Comparison of ENCODE assay signal across 12 cellular contexts in the genomic region with DNA sequence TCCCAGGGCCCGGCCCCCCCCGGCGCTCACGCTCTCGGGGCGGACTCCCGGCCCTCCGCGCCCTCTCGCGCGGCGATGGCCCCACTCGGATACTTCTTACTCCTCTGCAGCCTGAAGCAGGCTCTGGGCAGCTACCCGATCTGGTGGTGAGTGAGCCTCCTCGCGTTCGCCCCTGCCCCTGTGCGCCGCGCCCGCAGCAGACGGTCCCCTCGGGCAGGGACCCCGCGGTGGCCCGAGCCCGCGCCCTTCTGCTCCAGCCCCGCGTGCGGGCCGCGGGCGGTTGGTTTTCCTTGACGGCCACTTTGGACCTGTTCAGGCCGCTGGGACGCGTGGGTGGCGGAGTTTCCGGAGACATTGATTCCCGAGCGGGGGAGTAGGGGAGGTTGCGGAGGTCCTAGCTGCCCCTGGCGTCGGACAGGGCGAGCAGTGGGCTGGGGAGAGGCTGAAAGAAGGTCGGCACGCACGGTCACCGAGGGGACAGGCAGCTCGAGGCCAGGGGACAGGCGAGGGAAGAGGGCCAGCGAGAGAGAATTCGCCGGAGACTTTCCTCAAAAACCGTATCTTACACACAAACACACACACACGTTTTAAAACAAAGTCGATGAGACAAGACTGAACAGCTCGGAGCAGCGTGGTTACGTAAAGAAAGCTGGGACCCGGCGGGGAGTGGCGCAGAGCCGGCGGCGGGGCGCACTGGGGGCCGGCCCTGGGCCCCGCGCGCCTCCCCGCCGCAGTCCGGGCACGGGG. TPM values are rescaled to one million over a fixed set of nuclear protein-coding genes. Genes with fewer than 3 reads are reported as not detected.
DNase-seq lines count a peak whose midpoint lies in the region; ATAC-seq and TF ChIP-seq lines count a peak whose summit lies in the region.
"Had no signal": no experiment of that assay in that cellular context is flagged by ENCODE, and none has a peak within 500 bp of the region (broad histone marks: within the 10 kb centered on the region; RNA-seq: fewer than 3 reads in every experiment).

No MANE protein-coding gene starts in this region.

- no peak for TF ChIP-seq CTCF in vagina (IDR thresholded peaks at IDR 0.05)

- no peak for ATAC-seq in right cardiac atrium
- ATAC-seq in left cardiac atrium: no peak
- ATAC-seq: CD8-positive, alpha-beta T cell had no signal

- intact Hi-C loops in right cardiac atrium (cut with DNase I) (no loop called here), left cardiac atrium (cut with DNase I) (no loop called here), vagina (cut with DNase I) (no loop called here)

- TF ChIP-seq POLR2A in vagina (IDR thresholded peaks at IDR 0.05): no peak

- in situ Hi-C loops in T47D (cut with HindIII; ENCODE audit: low pct_unique_long_range_greater_than_20kb, low sequenced_read_pairs): no loop called here

- no peaks in the 10 kb centered on the region for H3K9me3 ChIP-seq in right cardiac atrium (ENCODE audit: control insufficient read depth, low read length)
- H3K9me3 ChIP-seq in vagina: no peaks in the 10 kb centered on the region

- no peaks in the 10 kb centered on the region for H3K36me3 ChIP-seq in vagina

- H3K27me3 ChIP-seq in right cardiac atrium (ENCODE audit: control insufficient read depth, insufficient read depth) (peaks cover 3% of the 10 kb centered on the region), vagina (no peaks in the 10 kb centered on the region)

- H3K27ac ChIP-seq in right cardiac atrium (ENCODE audit: low read length) (no peak overlapping the region), vagina (no peak overlapping the region)

- no peaks in the 10 kb centered on the region for H3K4me1 ChIP-seq in right cardiac atrium (ENCODE audit: control insufficient read depth, insufficient read depth, low read length)
- H3K4me1 ChIP-seq in vagina: peaks cover 12% of the 10 kb centered on the region

- DNase-seq in right cardiac atrium (peak in 1 of 3 donors; percentile 35), left cardiac atrium (no peak), T47D (ENCODE audit: low read depth in 1 of 2, low spot score in 1 of 2) (peak; percentile 53 to 91), mesenteric fat pad (ENCODE audit: low spot score) (peak; percentile 87), vagina (ENCODE audit: extremely low spot score in 2 of 2) (peak in 1 of 2 donors; percentile 90), anterior cingulate cortex (lab: John Stamatoyannopoulos, UW) (no peak), medulla oblongata (ENCODE audit: extremely low spot score) (no peak), NCI-H510A (lab: John Stamatoyannopoulos, UW) (no peak)
- DNase-seq: amniotic stem cell, midbrain, NCI-H526 treated with DMSO at 0.1 percent for 48 hours had no signal

- peak overlapping the region; percentile 27 for H3K4me3 ChIP-seq in right cardiac atrium (ENCODE audit: low read length)
- H3K4me3 ChIP-seq in vagina: peak overlapping the region; percentile 7 to 26

- WGBS in right cardiac atrium: 2% methylated on average over 77 of the region's 77 CpGs

RNA-seq across cellular contexts. Expression of a gene that starts 0.4 kb away (rescaled TPM):
- total RNA-seq in right cardiac atrium: not detected
- not detected for polyA plus RNA-seq in right cardiac atrium
- not detected for total RNA-seq in left cardiac atrium
- not detected for total RNA-seq in mesenteric fat pad
- total RNA-seq in vagina: not detected

RNA-seq across cellular contexts. Expression of a gene that starts 59.5 kb away (rescaled TPM):
- total RNA-seq in right cardiac atrium (1 to 10 TPM in 2 of 4 donors, under 1 TPM in 2; 0.60 to 1.8 (median 1.2) TPM), left cardiac atrium (1 to 10 TPM in 1 of 2 donors, under 1 TPM in 1; 0.80 to 1.1 TPM), mesenteric fat pad (1.3 TPM), vagina (2.9 TPM)
- 0.63 TPM for polyA plus RNA-seq in right cardiac atrium
- total RNA-seq: CD8-positive, alpha-beta T cell had no signal

Comparison
In these comparisons a context has a peak if more than half of its experiments do, and no peak if none do; other contexts are left out.
1. DNase-seq: peak in T47D (2 of 2) and mesenteric fat pad (single experiment); none in left cardiac atrium (single experiment), anterior cingulate cortex (0 of 58), medulla oblongata (single experiment) and NCI-H510A (single experiment).